In the genomic region with DNA sequence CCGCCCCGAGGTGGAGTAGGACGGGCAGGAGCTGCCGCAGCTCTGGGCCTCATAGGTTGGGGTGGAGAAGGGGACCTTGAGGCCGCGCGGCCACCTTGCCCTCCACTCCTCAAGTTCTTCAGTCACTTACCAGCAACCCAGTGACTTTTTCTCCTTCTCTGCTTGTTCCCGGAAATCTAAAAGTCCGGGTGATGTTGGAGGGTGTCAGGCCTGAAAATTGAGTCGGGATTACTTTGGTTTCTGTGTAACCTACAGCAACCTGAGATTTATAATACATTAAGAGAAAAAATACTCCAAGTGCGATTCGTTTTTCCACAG, we compare ENCODE assay signal across 8 cellular contexts. TPM values are rescaled to one million over a fixed set of nuclear protein-coding genes. Genes with fewer than 3 reads are reported as not detected.
DNase-seq lines count a peak whose midpoint lies in the region; ATAC-seq and TF ChIP-seq lines count a peak whose summit lies in the region.

No MANE protein-coding gene starts in this region.

- H3K27ac ChIP-seq in BLaER1 (peak overlapping the region; percentile 93), OCI-LY1 (ENCODE audit: low read depth, low read length, poor library complexity, severe bottlenecking) (peak overlapping the region; percentile 47), endodermal cell (ENCODE audit: low read depth, low read length) (peak overlapping the region; percentile 85)

- H3K4me3 Mint-ChIP-seq in endodermal cell (peak overlapping the region; percentile 91), neural crest cell (peak overlapping the region; percentile 100)

- H3K9me3 Mint-ChIP-seq in endodermal cell = no peaks in the 10 kb centered on the region
- no peaks in the 10 kb centered on the region for H3K9me3 Mint-ChIP-seq in neural crest cell

- H3K4me2 ChIP-seq in BLaER1 (peak overlapping the region; percentile 85), OCI-LY1 (ENCODE audit: low read length) (peak overlapping the region; percentile 88)

- no peak for ATAC-seq in GM21423 (IDR thresholded peaks at IDR 0.05; ENCODE audit: unreplicated experiment)
- ATAC-seq in HG03378 (IDR thresholded peaks at IDR 0.05; ENCODE audit: unreplicated experiment) = no peak
- ATAC-seq in GM18861 (IDR thresholded peaks at IDR 0.05; ENCODE audit: unreplicated experiment) = no peak

- no peaks in the 10 kb centered on the region for H3F3A ChIP-seq in OCI-LY1 (ENCODE audit: insufficient read depth, low read length)

- TF ChIP-seq CTCF in OCI-LY1 (IDR thresholded peaks at IDR 0.05; ENCODE audit: low read length) (0 out of 2 replicates have a peak, but pooled peaks have one; percentile 3), endodermal cell (conservative IDR thresholded peaks at IDR 0.05) (no peak), neural crest cell (conservative IDR thresholded peaks at IDR 0.05) (no peak)

- no peaks in the 10 kb centered on the region for H3K9me2 ChIP-seq in OCI-LY1 (ENCODE audit: low read depth, low read length)

- H3K9ac ChIP-seq in BLaER1 = peak overlapping the region; percentile 97
- peak overlapping the region; percentile 89 for H3K9ac ChIP-seq in OCI-LY1 (ENCODE audit: low read length)
- peak overlapping the region; percentile 89 for H3K9ac ChIP-seq in endodermal cell (ENCODE audit: extremely low read depth, low read length, poor library complexity, severe bottlenecking)

- peaks cover 26% of the 10 kb centered on the region for H3K79me2 ChIP-seq in OCI-LY1 (ENCODE audit: insufficient read depth, low read length)

- peaks cover 42% of the 10 kb centered on the region for H3K4me1 ChIP-seq in BLaER1
- H3K4me1 ChIP-seq in OCI-LY1 (ENCODE audit: insufficient read depth, low read length, severe bottlenecking) = peaks cover 30% of the 10 kb centered on the region
- H3K4me1 ChIP-seq in endodermal cell (ENCODE audit: control insufficient read depth, insufficient read depth, low read length) = peaks cover 7% of the 10 kb centered on the region

- H3K27ac Mint-ChIP-seq in endodermal cell (peak overlapping the region; percentile 95), neural crest cell (ENCODE audit: unreplicated experiment) (peak overlapping the region; percentile 96)

- peaks cover 30% of the 10 kb centered on the region for H4K20me1 ChIP-seq in BLaER1
- no peaks in the 10 kb centered on the region for H4K20me1 ChIP-seq in OCI-LY1 (ENCODE audit: insufficient read depth, low read length)

- DNase-seq in endodermal cell (no peak), neural crest cell (ENCODE audit: low read depth, low spot score) (no peak), cortex of kidney (lab: John Stamatoyannopoulos, UW) (no peak)

- 0 to 7% methylated on average over 3 to 10 of the region's 12 CpGs for WGBS in endodermal cell (ENCODE audit: insufficient coverage in 1 of 2, insufficient read length in 1 of 2), 2 experiments

- no peak overlapping the region for H2AFZ ChIP-seq in OCI-LY1 (ENCODE audit: low read length)

- H3K27me3 Mint-ChIP-seq in endodermal cell (ENCODE audit: insufficient read depth) (peaks cover 7% of the 10 kb centered on the region), neural crest cell (ENCODE audit: low read depth) (peaks cover 12% of the 10 kb centered on the region)

- peaks cover 5% of the 10 kb centered on the region for H3K4me1 Mint-ChIP-seq in endodermal cell
- H3K4me1 Mint-ChIP-seq in neural crest cell = peaks cover 34% of the 10 kb centered on the region

- peak overlapping the region; percentile 79 for H3K4me3 ChIP-seq in BLaER1
- peak overlapping the region; percentile 85 for H3K4me3 ChIP-seq in OCI-LY1 (ENCODE audit: low read depth, low read length, poor library complexity, severe bottlenecking)
- H3K4me3 ChIP-seq in endodermal cell (ENCODE audit: low read length) = peak overlapping the region; percentile 92

- H3K36me3 ChIP-seq in BLaER1 = peaks cover 27% of the 10 kb centered on the region
- peaks cover 26% of the 10 kb centered on the region for H3K36me3 ChIP-seq in OCI-LY1 (ENCODE audit: insufficient read depth, low read length)
- peaks cover 18% of the 10 kb centered on the region for H3K36me3 ChIP-seq in endodermal cell (ENCODE audit: control insufficient read depth, insufficient read depth, low read length)

- H3K27me3 ChIP-seq in BLaER1 (no peaks in the 10 kb centered on the region), OCI-LY1 (ENCODE audit: insufficient read depth, low read length) (no peaks in the 10 kb centered on the region), endodermal cell (ENCODE audit: control insufficient read depth, insufficient read depth, low read length, poor library complexity, severe bottlenecking) (no peaks in the 10 kb centered on the region)

- H3K36me3 Mint-ChIP-seq in endodermal cell (ENCODE audit: low read depth) = peaks cover 8% of the 10 kb centered on the region
- H3K36me3 Mint-ChIP-seq in neural crest cell (ENCODE audit: low read depth) = no peaks in the 10 kb centered on the region

- H3K9me3 ChIP-seq in BLaER1 = no peaks in the 10 kb centered on the region
- H3K9me3 ChIP-seq in OCI-LY1 (ENCODE audit: low read length) = no peaks in the 10 kb centered on the region
- no peaks in the 10 kb centered on the region for H3K9me3 ChIP-seq in endodermal cell (ENCODE audit: control insufficient read depth, low read length)

RNA-seq across cellular contexts. Expression of a gene that starts 0.3 kb away (rescaled TPM):
- total RNA-seq in endodermal cell (10 to 100 TPM; 35.5 to 35.8 TPM), neural crest cell (49.6 and 49.9 TPM in 2 replicates)
- polyA plus RNA-seq in endodermal cell (2013, experiment 1 of 2) = 46.8 TPM
- polyA plus RNA-seq in endodermal cell (2013, experiment 2 of 2) = 54.9 TPM

RNA-seq across cellular contexts. Expression of a gene that starts 18.1 kb away (rescaled TPM):
- not detected for total RNA-seq in endodermal cell
- polyA plus RNA-seq in endodermal cell (2013, experiment 1 of 2) = not detected
- polyA plus RNA-seq in endodermal cell (2013, experiment 2 of 2) = not detected
- not detected in 2 replicates for total RNA-seq in neural crest cell

RNA-seq across cellular contexts. Expression of a gene that starts 26.2 kb away (rescaled TPM):
- total RNA-seq in endodermal cell (not detected), neural crest cell (not detected in 2 replicates)
- not detected for polyA plus RNA-seq in endodermal cell (2013, experiment 1 of 2)
- polyA plus RNA-seq in endodermal cell (2013, experiment 2 of 2) = not detected

RNA-seq across cellular contexts. Expression of a gene that starts 44.6 kb away (rescaled TPM):
- 1 to 10 TPM in 1 of 2 donors, under 1 TPM in 1; 0.92 to 1.2 TPM for total RNA-seq in endodermal cell
- polyA plus RNA-seq in endodermal cell (2013, experiment 1 of 2) = 1.9 TPM
- polyA plus RNA-seq in endodermal cell (2013, experiment 2 of 2) = 1.9 TPM
- 2.2 and 2.4 TPM in 2 replicates for total RNA-seq in neural crest cell
